8 cellular contexts compared by ENCODE assay signal in the genomic region with DNA sequence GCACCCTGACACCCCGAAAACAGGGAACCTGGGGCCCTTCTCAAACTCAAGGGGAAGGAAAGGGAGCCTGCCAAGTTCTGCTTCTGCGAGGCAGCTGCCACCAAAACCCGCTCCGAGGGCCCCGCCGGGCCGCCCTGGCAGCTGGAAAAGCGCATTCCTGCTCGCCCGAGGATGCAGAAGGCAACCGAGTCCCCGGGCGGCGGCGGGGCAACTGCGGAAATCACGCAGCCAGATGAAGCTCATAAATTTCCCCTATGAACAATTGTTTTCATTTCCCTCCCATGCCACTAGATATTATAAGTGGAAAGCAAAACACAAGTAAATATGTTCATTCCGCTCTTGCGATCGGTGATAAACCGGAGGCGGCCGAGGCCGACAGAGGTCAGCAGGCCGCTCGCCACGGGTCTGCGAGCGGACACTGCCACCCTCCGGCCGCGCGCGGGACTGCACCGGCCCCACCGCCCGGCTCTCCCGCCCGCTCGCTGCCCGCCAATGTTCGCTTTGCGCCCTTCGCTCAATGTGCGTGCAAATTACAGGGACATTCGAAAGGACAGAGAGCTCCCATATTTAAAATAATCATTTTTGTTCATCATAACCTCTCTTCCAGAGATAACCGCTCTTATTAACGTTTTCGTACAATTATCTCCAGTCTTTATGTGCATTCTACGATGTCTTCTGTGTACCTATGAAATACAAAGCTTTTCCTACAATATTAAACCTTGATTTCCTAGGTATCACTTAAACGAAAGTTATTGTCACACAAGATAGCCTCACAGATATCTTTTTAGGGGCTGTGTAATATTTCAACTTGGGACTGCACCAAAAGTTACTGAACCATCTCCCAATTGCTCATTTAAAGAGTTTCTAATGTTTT.
DNase-seq lines count a peak whose midpoint lies in the region; ATAC-seq and TF ChIP-seq lines count a peak whose summit lies in the region.

No MANE protein-coding gene starts in this region.

- H4K20me1 ChIP-seq in OCI-LY7 (ENCODE audit: insufficient read depth, low read length) = no peaks in the 10 kb centered on the region

- H3K9me3 Mint-ChIP-seq in activated T-helper 17 cell treated with anti-CD3 and anti-CD28 coated beads, Interleukin-2, amount 50 U/mL, for 72 hours = no peaks in the 10 kb centered on the region

- peak; percentile 79 for ATAC-seq in activated T-helper 17 cell treated with anti-CD3 and anti-CD28 coated beads, Interleukin-2, amount 50 U/mL, for 72 hours (replicated peaks)
- peak; percentile 78 for ATAC-seq in foreskin keratinocyte
- peak; percentile 75 for ATAC-seq in omental fat pad (ENCODE audit: low FRiP score)
- ATAC-seq in GM18858 (IDR thresholded peaks at IDR 0.05; ENCODE audit: unreplicated experiment) = no peak

- no TSS peak for BruUV-seq in OCI-LY7 (replicated peaks; lab: Mats Ljungman, UMichigan)

- H3K4me1 ChIP-seq in OCI-LY7 (ENCODE audit: insufficient read depth, low read length, poor library complexity, severe bottlenecking) = no peaks in the 10 kb centered on the region
- H3K4me1 ChIP-seq in foreskin keratinocyte = no peaks in the 10 kb centered on the region
- peaks cover 17% of the 10 kb centered on the region for H3K4me1 ChIP-seq in thymus (ENCODE audit: control insufficient read depth, insufficient read depth, low read length)

- peaks cover 29% of the 10 kb centered on the region for H3K27me3 ChIP-seq in foreskin keratinocyte
- peaks cover 12% of the 10 kb centered on the region for H3K27me3 ChIP-seq in thymus (ENCODE audit: control insufficient read depth, insufficient read depth)

- WGBS in thymus = 5% methylated on average over 51 of the region's 51 CpGs

- no peaks in the 10 kb centered on the region for H3K79me2 ChIP-seq in OCI-LY7 (ENCODE audit: insufficient read depth, low read depth, low read length)

- peak overlapping the region; percentile 54 for H3K4me3 Mint-ChIP-seq in activated T-helper 17 cell treated with anti-CD3 and anti-CD28 coated beads, Interleukin-2, amount 50 U/mL, for 72 hours

- intact Hi-C loops in OCI-LY7 (cut with micrococcal nuclease; ENCODE audit: unreplicated experiment) = loop anchor here (2.0 to 10.0 kb wide), 3 partner anchors 550 to 1540 kb away; no protein-coding TSS in a partner anchor

- H3K36me3 Mint-ChIP-seq in activated T-helper 17 cell treated with anti-CD3 and anti-CD28 coated beads, Interleukin-2, amount 50 U/mL, for 72 hours (ENCODE audit: low read depth) = no peaks in the 10 kb centered on the region

- no peak overlapping the region for H3K4me3 ChIP-seq in HFF-Myc (replicated peaks; ENCODE audit: low read depth, low read length)
- H3K4me3 ChIP-seq in OCI-LY7 (ENCODE audit: low read depth, low read length, poor library complexity, severe bottlenecking) = no peak overlapping the region
- H3K4me3 ChIP-seq in thymus (ENCODE audit: low read length) = peak overlapping the region; percentile 35

- POLR2A ChIA-PET in OCI-LY7 (lab: Charles Lee) = no interaction called here

- no peak overlapping the region for H2AFZ ChIP-seq in OCI-LY7 (ENCODE audit: low read length)

- DNase-seq in ELR (ENCODE audit: low read depth) = peak; percentile 55
- DNase-seq in HFF-Myc (ENCODE audit: extremely low read depth, low read depth) = no peak
- DNase-seq in OCI-LY7 (ENCODE audit: low spot score) = peak; percentile 6
- DNase-seq in foreskin keratinocyte = peak in 1 of 2 donors; percentile 22
- DNase-seq in omental fat pad (ENCODE audit: low spot score) = no peak

- H3K9me3 ChIP-seq in OCI-LY7 (ENCODE audit: low read length) (no peaks in the 10 kb centered on the region), thymus (ENCODE audit: control insufficient read depth) (no peaks in the 10 kb centered on the region)

- peak; percentile 96 for TF ChIP-seq CTCF in HFF-Myc (IDR thresholded peaks at IDR 0.05; ENCODE audit: low read depth, low read length, missing control alignments)
- TF ChIP-seq CTCF in OCI-LY7 (conservative IDR thresholded peaks at IDR 0.05; ENCODE audit: low read length) = peak; percentile 96
- TF ChIP-seq CTCF in foreskin keratinocyte (conservative IDR thresholded peaks at IDR 0.05) = peak; percentile 96
- peak in 2 of 3 donors; percentile 75 to 86 for TF ChIP-seq CTCF in omental fat pad (IDR thresholded peaks at IDR 0.05)

- peaks cover 29% of the 10 kb centered on the region for H3K27me3 Mint-ChIP-seq in activated T-helper 17 cell treated with anti-CD3 and anti-CD28 coated beads, Interleukin-2, amount 50 U/mL, for 72 hours

- H3K27ac ChIP-seq in OCI-LY7 (ENCODE audit: low read depth, low read length, poor library complexity, severe bottlenecking) = no peak overlapping the region
- no peak overlapping the region for H3K27ac ChIP-seq in foreskin keratinocyte
- H3K27ac ChIP-seq in thymus (ENCODE audit: low read depth) = no peak overlapping the region

- H3K36me3 ChIP-seq in OCI-LY7 (ENCODE audit: insufficient read depth, low read length) = no peaks in the 10 kb centered on the region
- H3K36me3 ChIP-seq in thymus (ENCODE audit: control insufficient read depth, insufficient read depth) = no peaks in the 10 kb centered on the region

- H3K4me2 ChIP-seq in OCI-LY7 (ENCODE audit: low read length) = no peak overlapping the region

- no peak overlapping the region for H3K27ac Mint-ChIP-seq in activated T-helper 17 cell treated with anti-CD3 and anti-CD28 coated beads, Interleukin-2, amount 50 U/mL, for 72 hours

- no peaks in the 10 kb centered on the region for H3K9me2 ChIP-seq in OCI-LY7 (ENCODE audit: insufficient read depth, low read length)

- H3K4me1 Mint-ChIP-seq in activated T-helper 17 cell treated with anti-CD3 and anti-CD28 coated beads, Interleukin-2, amount 50 U/mL, for 72 hours = no peaks in the 10 kb centered on the region

- CTCF ChIA-PET in OCI-LY7 (lab: Charles Lee; ENCODE audit: unreplicated experiment) = interaction anchor here (0.6 kb wide), 2 partner anchors 12 to 349 kb away, joined by 3 read pairs; no protein-coding TSS in a partner anchor

Comparison
In these comparisons a context has a peak if more than half of its experiments do, and no peak if none do; other contexts are left out.
1. DNase-seq: peak in ELR (single experiment) and OCI-LY7 (single experiment); none in HFF-Myc (single experiment) and omental fat pad (single experiment).
2. Peak in every context shown above with its lines, with median percentiles within 50 percentile points of each other: CTCF ChIP-seq.